8 cellular contexts compared by ENCODE assay signal in the genomic region with DNA sequence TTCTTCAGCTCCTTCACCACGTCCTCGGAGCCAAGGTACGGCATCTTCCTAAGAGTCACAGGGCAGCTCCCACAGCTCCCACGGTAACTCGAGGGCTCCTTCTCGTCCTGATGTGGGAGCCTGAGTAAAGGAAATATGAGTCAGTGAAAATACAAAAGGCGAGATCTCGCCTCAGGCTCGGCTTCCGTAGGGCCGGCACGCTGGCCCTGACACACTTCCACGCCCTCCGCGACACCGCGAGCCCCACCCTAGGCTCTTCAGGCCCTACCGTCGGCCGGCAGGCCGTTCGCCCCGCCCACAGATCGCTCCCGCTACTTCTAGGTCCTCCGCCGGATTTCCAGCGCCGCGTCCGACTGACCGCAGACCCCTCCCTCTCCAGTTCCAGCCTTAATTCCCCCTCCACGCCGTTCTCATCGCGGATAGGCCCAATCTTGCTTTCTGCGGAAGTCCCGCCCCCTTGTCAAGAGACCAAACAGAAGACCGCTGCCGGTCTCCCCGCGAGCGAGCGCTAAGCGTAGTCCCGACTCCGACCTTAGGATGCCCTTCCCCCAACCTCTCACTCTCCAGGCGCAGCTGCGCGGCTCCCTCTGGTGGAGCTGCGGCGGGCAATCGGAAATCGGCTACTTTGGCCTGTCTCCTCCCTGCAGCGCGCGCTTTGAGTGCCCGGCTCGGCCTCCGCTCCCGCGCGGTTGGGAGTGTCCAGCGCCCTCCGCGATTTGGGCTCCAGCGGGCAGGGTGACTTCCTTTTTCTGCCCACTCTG.
DNase-seq lines count a peak whose midpoint lies in the region; ATAC-seq and FAIRE-seq lines count a peak whose summit lies in the region.

A gene (minus strand): TSS at position 126 of the 761 bp plus-strand sequence. CDS start 82 bp downstream, at position 44.
A gene (plus strand): TSS at position 653 of the 761 bp plus-strand sequence. CDS start 261 bp downstream, outside the sequence.

- no peaks in the 10 kb centered on the region for H4K20me1 ChIP-seq in BLaER1 treated with 17β-estradiol and CSF1 and Interleukin-3, amounts not matched to agents 10 nM and 100 nM

- H3K4me1 ChIP-seq in BLaER1 treated with 17β-estradiol and CSF1 and Interleukin-3, amounts not matched to agents 10 nM and 100 nM, result peaks cover 32 to 63% (median 52%) of the 10 kb centered on the region in 10 experiments

- H3K9ac ChIP-seq in BLaER1 treated with 17β-estradiol and CSF1 and Interleukin-3, amounts not matched to agents 10 nM and 100 nM, result peak within 1 kb of the TSS; percentile 83 to 92 (median 89)

- H3K9me3 ChIP-seq in BLaER1 treated with 17β-estradiol and CSF1 and Interleukin-3, amounts not matched to agents 10 nM and 100 nM (replicated peaks in 1 of 11), result no peaks in the 10 kb centered on the region

- FAIRE-seq in colon (lab: Jason Lieb, UNC), result peak; percentile 65

- peak within 1 kb of the TSS; percentile 90 to 96 (median 92) for H3K4me2 ChIP-seq in BLaER1 treated with 17β-estradiol and CSF1 and Interleukin-3, amounts not matched to agents 10 nM and 100 nM

- H3K36me3 ChIP-seq in BLaER1 treated with 17β-estradiol and CSF1 and Interleukin-3, amounts not matched to agents 10 nM and 100 nM, result peaks cover 38 to 69% (median 56%) of the 10 kb centered on the region in 11 experiments

- H3K27me3 ChIP-seq in BLaER1 treated with 17β-estradiol and CSF1 and Interleukin-3, amounts not matched to agents 10 nM and 100 nM, result no peaks in the 10 kb centered on the region
- H3K27me3 ChIP-seq in layer of hippocampus (ENCODE audit: control insufficient read depth, insufficient read depth, low read length), result no peaks in the 10 kb centered on the region

- H3K27ac ChIP-seq in BLaER1 treated with 17β-estradiol and CSF1 and Interleukin-3, amounts not matched to agents 10 nM and 100 nM, result peak within 1 kb of the TSS; percentile 73 to 91 (median 86)
- H3K27ac ChIP-seq in layer of hippocampus (ENCODE audit: low read depth, low read length), result peak within 1 kb of the TSS; percentile 97

- DNase-seq in GM19240 (ENCODE audit: insufficient read length, low spot score), result peak; percentile 88
- peak; percentile 100 for DNase-seq in NCI-H524 treated with DMSO at 0.1 percent for 48 hours (lab: John Stamatoyannopoulos, UW)
- DNase-seq in activated CD4-positive, alpha-beta T cell treated with anti-CD3 and anti-CD28 coated beads for 4 hours, result peak; percentile 96 to 97
- DNase-seq in stimulated activated CD4-positive, alpha-beta T cell treated with anti-CD3 and anti-CD28 coated beads, Interleukin-1b, Interleukin-23, amount 100 ng/mL, for 4 hours (ENCODE audit: low read depth in 2 of 2), result peak; percentile 88 to 92

- peak; percentile 88 for ATAC-seq in HG03460 (IDR thresholded peaks at IDR 0.05; ENCODE audit: unreplicated experiment)

- peak within 1 kb of the TSS; percentile 76 to 93 (median 86) for H3K4me3 ChIP-seq in BLaER1 treated with 17β-estradiol and CSF1 and Interleukin-3, amounts not matched to agents 10 nM and 100 nM

Comparison
In these comparisons a context has a peak if more than half of its experiments do, and no peak if none do; other contexts are left out.
1. Peak in every context shown above with its lines: DNase-seq, ATAC-seq, H3K4me3 ChIP-seq and H3K27ac ChIP-seq.